Comparison of ENCODE assay signal across 13 cellular contexts in genomic region chr3:16496008-16496407, GRCh38. TPM values are rescaled to one million over a fixed set of nuclear protein-coding genes. Genes with fewer than 3 reads are reported as not detected.
DNase-seq lines count a peak whose midpoint lies in the region; ATAC-seq and TF ChIP-seq lines count a peak whose summit lies in the region.
"Had no signal": no experiment of that assay in that cellular context is flagged by ENCODE, and none has a peak within 500 bp of the region (broad histone marks: within the 10 kb centered on the region; RNA-seq: fewer than 3 reads in every experiment).

No MANE protein-coding gene starts in this region.

- peaks cover 75% of the 10 kb centered on the region for H3K36me3 Mint-ChIP-seq in activated T-cell treated with anti-CD3 and anti-CD28 coated beads, Interleukin-2, amount 50 U/mL, for 24 hours (ENCODE audit: low read depth)
- peaks cover 52% of the 10 kb centered on the region for H3K36me3 Mint-ChIP-seq in stimulated activated effector memory CD8-positive, alpha-beta T cell treated with anti-CD3 and anti-CD28 coated beads, Interleukin-12 subunit alpha, Interleukin-12 subunit beta, amount 100 ng/mL, for 72 hours

- H3K79me2 ChIP-seq in MM.1S (ENCODE audit: low read length): no peaks in the 10 kb centered on the region

- H3K36me3 ChIP-seq in stomach: peaks cover 0 to 18% (median 12%) of the 10 kb centered on the region in 4 donors
- H3K36me3 ChIP-seq in MM.1S (replicated peaks; ENCODE audit: insufficient read depth, low read length): no peaks in the 10 kb centered on the region
- H3K36me3 ChIP-seq: neutrophil, SJCRH30 had no signal

- 64 to 81% (median 79%) methylated on average over 2 of the region's 2 CpGs for WGBS in stomach, 5 donors

- H3K4me2 ChIP-seq in MM.1S (ENCODE audit: low read depth, low read length): no peak overlapping the region

- no peak overlapping the region for H3K27ac ChIP-seq in stomach
- H3K27ac ChIP-seq in MM.1S (ENCODE audit: low read length): no peak overlapping the region
- H3K27ac ChIP-seq: neutrophil, SJCRH30 had no signal

- ATAC-seq in HG02571 (IDR thresholded peaks at IDR 0.05; ENCODE audit: unreplicated experiment) (peak; percentile 26), HG03565 (IDR thresholded peaks at IDR 0.05; ENCODE audit: unreplicated experiment) (peak; percentile 27)
- ATAC-seq in stimulated activated effector memory CD8-positive, alpha-beta T cell treated with anti-CD3 and anti-CD28 coated beads, Interleukin-12 subunit alpha, Interleukin-12 subunit beta, amount 100 ng/mL, for 72 hours: peak; percentile 36

- no peaks in the 10 kb centered on the region for H3F3A ChIP-seq in MM.1S (ENCODE audit: insufficient read depth, low read length)

- H3K9me2 ChIP-seq in MM.1S (replicated peaks; ENCODE audit: insufficient read depth, low read length): no peaks in the 10 kb centered on the region

- H3K27me3 ChIP-seq in stomach: no peaks in the 10 kb centered on the region
- H3K27me3 ChIP-seq in MM.1S (replicated peaks; ENCODE audit: insufficient read depth, low read length): no peaks in the 10 kb centered on the region
- H3K27me3 ChIP-seq: neutrophil, SJCRH30 had no signal

- H3K9ac ChIP-seq in MM.1S (ENCODE audit: low read length): no peak overlapping the region

- peak overlapping the region; percentile 33 for H3K27ac Mint-ChIP-seq in activated T-cell treated with anti-CD3 and anti-CD28 coated beads, Interleukin-2, amount 50 U/mL, for 24 hours
- H3K27ac Mint-ChIP-seq in stimulated activated effector memory CD8-positive, alpha-beta T cell treated with anti-CD3 and anti-CD28 coated beads, Interleukin-12 subunit alpha, Interleukin-12 subunit beta, amount 100 ng/mL, for 72 hours: no peak overlapping the region
- H3K27ac Mint-ChIP-seq: type B pancreatic cell had no signal

- TF ChIP-seq EP300 in stomach (IDR thresholded peaks at IDR 0.05): no peak

- H3K4me1 Mint-ChIP-seq in activated T-cell treated with anti-CD3 and anti-CD28 coated beads, Interleukin-2, amount 50 U/mL, for 24 hours (ENCODE audit: low read depth): peaks cover 79% of the 10 kb centered on the region
- peaks cover 72% of the 10 kb centered on the region for H3K4me1 Mint-ChIP-seq in stimulated activated effector memory CD8-positive, alpha-beta T cell treated with anti-CD3 and anti-CD28 coated beads, Interleukin-12 subunit alpha, Interleukin-12 subunit beta, amount 100 ng/mL, for 72 hours

- H3K4me3 Mint-ChIP-seq in activated T-cell treated with anti-CD3 and anti-CD28 coated beads, Interleukin-2, amount 50 U/mL, for 24 hours: no peak overlapping the region
- H3K4me3 Mint-ChIP-seq in stimulated activated effector memory CD8-positive, alpha-beta T cell treated with anti-CD3 and anti-CD28 coated beads, Interleukin-12 subunit alpha, Interleukin-12 subunit beta, amount 100 ng/mL, for 72 hours: no peak overlapping the region
- H3K4me3 Mint-ChIP-seq: type B pancreatic cell had no signal

- H2AFZ ChIP-seq in MM.1S (ENCODE audit: low read length): no peak overlapping the region

- H3K4me1 ChIP-seq in stomach (peaks cover 0 to 14% (median 4%) of the 10 kb centered on the region in 4 donors), MM.1S (ENCODE audit: low read length) (no peaks in the 10 kb centered on the region)
- H3K4me1 ChIP-seq: SJCRH30 had no signal

- no peak overlapping the region for H3K4me3 ChIP-seq in stomach
- no peak overlapping the region for H3K4me3 ChIP-seq in MM.1S (ENCODE audit: low read length)
- H3K4me3 ChIP-seq: SJCRH30 had no signal

- no peaks in the 10 kb centered on the region for H3K27me3 Mint-ChIP-seq in activated T-cell treated with anti-CD3 and anti-CD28 coated beads, Interleukin-2, amount 50 U/mL, for 24 hours

- H3K9me3 ChIP-seq in stomach (no peaks in the 10 kb centered on the region), MM.1S (replicated peaks; ENCODE audit: insufficient read depth, low read length) (no peaks in the 10 kb centered on the region)
- H3K9me3 ChIP-seq: neutrophil, SJCRH30 had no signal

- H4K20me1 ChIP-seq in MM.1S (ENCODE audit: insufficient read depth, low read length): no peaks in the 10 kb centered on the region

- H3K9me3 Mint-ChIP-seq in activated T-cell treated with anti-CD3 and anti-CD28 coated beads, Interleukin-2, amount 50 U/mL, for 24 hours: no peaks in the 10 kb centered on the region
- no peaks in the 10 kb centered on the region for H3K9me3 Mint-ChIP-seq in stimulated activated effector memory CD8-positive, alpha-beta T cell treated with anti-CD3 and anti-CD28 coated beads, Interleukin-12 subunit alpha, Interleukin-12 subunit beta, amount 100 ng/mL, for 72 hours

- no peak for TF ChIP-seq CTCF in stomach (IDR thresholded peaks at IDR 0.05)
- TF ChIP-seq CTCF in MM.1S (IDR thresholded peaks at IDR 0.05; ENCODE audit: low read length): no peak

- no peak for TF ChIP-seq POLR2A in stomach (IDR thresholded peaks at IDR 0.05)

- DNase-seq in activated T-cell treated with anti-CD3 and anti-CD28 coated beads, Interleukin-2, amount 50 U/mL, for 24 hours: no peak
- no peak for DNase-seq in activated T-cell treated with anti-CD3 and anti-CD28 coated beads, Interleukin-2, amount 50 U/mL, for 48 hours
- no peak for DNase-seq in stimulated activated effector memory CD8-positive, alpha-beta T cell treated with anti-CD3 and anti-CD28 coated beads, Interleukin-12 subunit alpha, Interleukin-12 subunit beta, amount 100 ng/mL, for 72 hours (ENCODE audit: low spot score in 2 of 2)
- no peak for DNase-seq in activated effector memory CD4-positive, alpha-beta T cell treated with anti-CD3 and anti-CD28 coated beads, Interleukin-2, amount 50 U/mL, for 16 hours
- DNase-seq in stomach: no peak
- no peak for DNase-seq in MM.1S
- DNase-seq: effector CD4-positive, alpha-beta T cell; SJCRH30; stimulated activated CD4-positive, alpha-beta T cell treated with anti-CD3 and anti-CD28 coated beads, Interleukin-2, amount 100 ng/mL, for 48 hours had no signal

- intact Hi-C loops in stomach (cut with DNase I; ENCODE audit: low total_unique reads): no loop called here

RNA-seq across cellular contexts. Expression of gene RFTN1, which starts 17.5 kb away (rescaled TPM):
- total RNA-seq in stomach: 100 to 1,000 TPM in 1 of 5 donors, 10 to 100 TPM in 3, 1 to 10 TPM in 1; 4.6 to 103 (median 35.1) TPM
- 10 to 100 TPM in 2 of 3 donors, 1 to 10 TPM in 1; 7.1 to 18.6 (median 17.7) TPM for polyA plus RNA-seq in stomach
